In the genomic region with DNA sequence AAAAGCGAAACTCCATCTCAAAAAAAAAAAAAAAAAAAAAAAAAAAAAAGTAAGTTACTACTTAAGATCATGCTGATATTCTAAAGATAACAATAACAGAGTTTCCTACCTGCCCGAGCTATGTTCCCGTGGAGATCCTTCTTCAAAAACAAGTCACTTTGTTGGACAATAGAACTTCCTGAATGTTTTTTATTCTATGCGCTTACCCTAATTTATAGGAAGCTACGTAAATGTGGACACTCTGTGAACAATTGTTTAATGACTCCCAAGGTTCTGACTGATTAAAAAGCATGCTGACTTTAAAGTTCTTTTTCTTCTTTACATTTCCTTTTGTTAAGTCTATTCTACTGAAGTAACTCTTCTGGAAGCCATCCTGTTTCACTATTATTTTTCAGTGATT, we compare ENCODE assay signal across 1 cellular context.
TF ChIP-seq lines count a peak whose summit lies in the region.

No MANE protein-coding gene starts in this region.

TF ChIP-seq in endothelial cell of umbilical vein, 7 proteins besides CTCF, POLR2A, EP300 and RAD21 (continued from another document):
- no peak for TF ChIP-seq GATA2 (IDR thresholded peaks at IDR 0.05; ENCODE audit: insufficient read depth, insufficient read length, low read depth, low read length)
